8 cellular contexts compared by ENCODE assay signal in the genomic region with DNA sequence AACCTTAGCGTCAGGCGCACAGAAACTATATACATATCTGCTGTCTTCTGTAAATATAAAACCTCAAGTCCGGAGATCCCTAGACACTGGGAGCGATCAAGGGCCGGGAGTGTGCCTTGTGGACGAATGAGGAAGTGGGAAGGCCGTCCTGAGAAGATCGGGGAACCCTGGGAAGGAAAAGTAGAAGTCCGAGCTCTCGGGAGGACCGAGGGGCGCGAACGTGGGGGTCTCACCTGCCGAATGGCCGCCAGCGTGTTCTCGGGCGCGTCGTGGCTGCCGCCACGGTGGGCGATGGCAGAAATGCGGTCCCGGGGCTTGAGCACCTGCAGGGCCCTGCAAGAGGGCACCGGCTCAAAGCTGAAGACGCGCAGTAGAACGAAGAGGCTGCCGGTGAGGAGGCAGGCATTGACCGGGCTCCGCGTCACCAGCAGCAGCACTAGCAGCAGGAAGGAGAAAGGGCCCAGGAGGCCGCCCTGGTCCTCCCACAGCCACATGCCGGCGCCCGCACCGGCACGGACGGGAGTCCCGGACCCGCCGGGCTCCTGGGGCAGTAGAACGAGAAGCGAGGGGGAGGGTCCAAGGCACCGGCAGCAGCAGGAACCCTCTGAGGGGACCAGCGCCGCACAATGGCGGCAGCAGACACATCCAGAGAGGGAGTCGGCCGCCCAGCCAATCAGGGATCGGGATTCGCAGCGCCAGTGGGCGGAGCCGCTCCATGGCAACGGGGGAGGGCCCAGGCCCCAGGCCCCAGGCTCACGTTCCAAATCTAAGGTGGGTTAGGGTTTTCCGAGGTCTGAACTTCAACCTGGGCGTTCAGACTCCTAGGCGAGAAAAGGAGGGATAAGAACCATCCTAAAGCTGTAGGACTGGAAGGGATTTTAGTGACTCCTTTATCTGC. TPM values are rescaled to one million over a fixed set of nuclear protein-coding genes. Genes with fewer than 3 reads are reported as not detected.
DNase-seq lines count a peak whose midpoint lies in the region; ATAC-seq and TF ChIP-seq lines count a peak whose summit lies in the region.

Gene GDE1, minus strand, starts transcription at position 628 of the 898 bp plus-strand sequence. Its CDS starts 134 bp downstream, at position 494.

- H3K27me3 ChIP-seq in cardiac muscle cell (no peaks in the 10 kb centered on the region), trophoblast cell (ENCODE audit: insufficient read depth, low read length) (no peaks in the 10 kb centered on the region), transverse colon (no peaks in the 10 kb centered on the region)

- H3K9me3 Mint-ChIP-seq in activated naive CD8-positive, alpha-beta T cell treated with anti-CD3 and anti-CD28 coated beads, Interleukin-2, amount 50 U/mL, for 24 hours = no peaks in the 10 kb centered on the region

- TF ChIP-seq POLR2A in transverse colon (IDR thresholded peaks at IDR 0.05) = peak; percentile 94

- no peak for TF ChIP-seq EP300 in transverse colon (IDR thresholded peaks at IDR 0.05; ENCODE audit: low read depth)

- H3K18ac ChIP-seq in trophoblast cell (ENCODE audit: low read length) = peak within 1 kb of the TSS; percentile 87

- H3K9ac ChIP-seq in trophoblast cell (ENCODE audit: low read length) = peak within 1 kb of the TSS; percentile 70

- H4K8ac ChIP-seq in trophoblast cell (ENCODE audit: low read depth, low read length) = peak within 1 kb of the TSS; percentile 84

- H4K12ac ChIP-seq in trophoblast cell (ENCODE audit: low read depth, low read length) = peak within 1 kb of the TSS; percentile 80

- H3K4me3 ChIP-seq in cardiac muscle cell (peak within 1 kb of the TSS; percentile 59), trophoblast cell (ENCODE audit: low read depth, low read length) (peak within 1 kb of the TSS; percentile 87), transverse colon (peak within 1 kb of the TSS; percentile 70 to 95 (median 85))

- H3K4me3 Mint-ChIP-seq in activated naive CD8-positive, alpha-beta T cell treated with anti-CD3 and anti-CD28 coated beads, Interleukin-2, amount 50 U/mL, for 24 hours = peak within 1 kb of the TSS; percentile 93

- TF ChIP-seq CTCF in GM12873 (IDR thresholded peaks at IDR 0.05; ENCODE audit: insufficient read depth, low read depth, low read length, missing control alignments) = peak; percentile 38
- peak; percentile 40 for TF ChIP-seq CTCF in cardiac muscle cell (IDR thresholded peaks at IDR 0.05; ENCODE audit: low read depth, low read length)
- TF ChIP-seq CTCF in transverse colon (IDR thresholded peaks at IDR 0.05) = peak in 4 of 5 experiments; percentile 13 to 41 (median 28)

- intact Hi-C loops in transverse colon (cut with DNase I; ENCODE audit: low total_unique reads) = loop anchor here (5.0 kb wide), 1 partner anchor 36 kb away; the partner anchor contains the start of gene VPS35L

- H3K79me2 ChIP-seq in trophoblast cell (ENCODE audit: control insufficient read depth, insufficient read depth, low read length, poor library complexity) = peaks cover 7% of the 10 kb centered on the region

- H3K4me1 ChIP-seq in cardiac muscle cell (ENCODE audit: low read depth) = peaks cover 11% of the 10 kb centered on the region
- H3K4me1 ChIP-seq in trophoblast cell (ENCODE audit: control insufficient read depth in 1 of 2, insufficient read depth in 2 of 2, low read length in 2 of 2) = peaks cover 0 to 2% of the 10 kb centered on the region in 2 experiments
- H3K4me1 ChIP-seq in transverse colon = peaks cover 14 to 71% (median 42%) of the 10 kb centered on the region in 4 donors

- H3K9me3 ChIP-seq in cardiac muscle cell (ENCODE audit: low read depth) (no peaks in the 10 kb centered on the region), trophoblast cell (ENCODE audit: insufficient read depth, low read depth, low read length) (peaks cover 2% of the 10 kb centered on the region), transverse colon (no peaks in the 10 kb centered on the region)

- H2BK12ac ChIP-seq in trophoblast cell (ENCODE audit: low read length) = no peak within 1 kb of the TSS

- peaks cover 63% of the 10 kb centered on the region for H3K4me1 Mint-ChIP-seq in activated naive CD8-positive, alpha-beta T cell treated with anti-CD3 and anti-CD28 coated beads, Interleukin-2, amount 50 U/mL, for 24 hours

- peak within 1 kb of the TSS; percentile 87 for H3K27ac Mint-ChIP-seq in activated naive CD8-positive, alpha-beta T cell treated with anti-CD3 and anti-CD28 coated beads, Interleukin-2, amount 50 U/mL, for 24 hours

- H2BK120ac ChIP-seq in trophoblast cell (ENCODE audit: insufficient read depth, low read length, poor library complexity) = peak within 1 kb of the TSS; percentile 70

- peak within 1 kb of the TSS; percentile 90 for H3K4me2 ChIP-seq in trophoblast cell (ENCODE audit: low read length)

- no peak within 1 kb of the TSS for H2AK5ac ChIP-seq in trophoblast cell (ENCODE audit: low read length)

- no CpG with 5 or more reads among the region's 62 CpGs for WGBS in trophoblast cell (ENCODE audit: extremely low coverage, insufficient coverage, insufficient read length)
- 0 to 1% methylated on average over 3 to 59 of the region's 62 CpGs for WGBS in transverse colon (ENCODE audit: low coverage in 1 of 2), 2 donors

- peak within 1 kb of the TSS; percentile 87 for H2BK5ac ChIP-seq in trophoblast cell (ENCODE audit: low read depth, low read length, poor library complexity)

- DNase-seq in NCI-H1105 treated with DMSO at 0.1 percent for 48 hours (lab: John Stamatoyannopoulos, UW) (peak; percentile 81), SW 1271 (lab: John Stamatoyannopoulos, UW) (peak; percentile 52 to 77), cardiac muscle cell (ENCODE audit: low read depth in 1 of 2, low spot score in 1 of 2) (peak; percentile 89 to 97), trophoblast cell (peak; percentile 93 to 94), transverse colon (peak; percentile 97)
- DNase-seq in activated naive CD8-positive, alpha-beta T cell treated with anti-CD3 and anti-CD28 coated beads, Interleukin-2, amount 50 U/mL, for 24 hours = peak; percentile 95

- no peak within 1 kb of the TSS for H3K23ac ChIP-seq in trophoblast cell (ENCODE audit: low read length)

- H2AFZ ChIP-seq in trophoblast cell (ENCODE audit: insufficient read depth, low read length, poor library complexity) = peak within 1 kb of the TSS; percentile 92

- H4K91ac ChIP-seq in trophoblast cell (ENCODE audit: low read depth, low read length) = peak within 1 kb of the TSS; percentile 89

- H3K79me1 ChIP-seq in trophoblast cell (ENCODE audit: low read length) = peaks cover 7% of the 10 kb centered on the region

- peak within 1 kb of the TSS; percentile 64 for H3K14ac ChIP-seq in trophoblast cell (ENCODE audit: low read length)

- peak within 1 kb of the TSS; percentile 71 for H3K27ac ChIP-seq in cardiac muscle cell
- peak within 1 kb of the TSS; percentile 54 for H3K27ac ChIP-seq in trophoblast cell (ENCODE audit: low read depth, low read length)
- peak within 1 kb of the TSS; percentile 96 to 99 (median 98) for H3K27ac ChIP-seq in transverse colon

- H3K36me3 Mint-ChIP-seq in activated naive CD8-positive, alpha-beta T cell treated with anti-CD3 and anti-CD28 coated beads, Interleukin-2, amount 50 U/mL, for 24 hours (ENCODE audit: low read depth) = peaks cover 12% of the 10 kb centered on the region

- no peaks in the 10 kb centered on the region for H3K27me3 Mint-ChIP-seq in activated naive CD8-positive, alpha-beta T cell treated with anti-CD3 and anti-CD28 coated beads, Interleukin-2, amount 50 U/mL, for 24 hours

- ATAC-seq in HG02678 (IDR thresholded peaks at IDR 0.05; ENCODE audit: unreplicated experiment) = peak; percentile 79
- peak; percentile 87 for ATAC-seq in activated naive CD8-positive, alpha-beta T cell treated with anti-CD3 and anti-CD28 coated beads, Interleukin-2, amount 50 U/mL, for 24 hours

- peak within 1 kb of the TSS; percentile 49 for H3K4ac ChIP-seq in trophoblast cell (ENCODE audit: low read depth, low read length)

- peaks cover 6% of the 10 kb centered on the region for H3K36me3 ChIP-seq in cardiac muscle cell
- H3K36me3 ChIP-seq in trophoblast cell (ENCODE audit: control insufficient read depth in 1 of 2, insufficient read depth in 2 of 2, low read length in 2 of 2) = peaks cover 0 to 5% of the 10 kb centered on the region in 2 experiments
- H3K36me3 ChIP-seq in transverse colon = no peaks in the 10 kb centered on the region

- in situ Hi-C loops in transverse colon (cut with MboI; ENCODE audit: low pct_ligation_motif_present in 1 of 4, low pct_unique_long_range_greater_than_20kb in 1 of 4, low sequenced_read_pairs in 3 of 4) = loop anchor here in 2 of 4 donors (25.0 kb wide), 1 partner anchor 434 kb away; no protein-coding TSS in a partner anchor

RNA-seq across cellular contexts. Expression of gene GDE1, which starts in this region (rescaled TPM):
- total RNA-seq in cardiac muscle cell = 52.7 and 82.3 TPM in 2 replicates
- 67.5 and 84.6 TPM in 2 replicates for polyA plus RNA-seq in cardiac muscle cell
- 55.3 and 55.7 TPM in 2 replicates for polyA plus RNA-seq in trophoblast cell (2013)
- total RNA-seq in transverse colon = 100 to 1,000 TPM in 2 of 4 donors, 10 to 100 TPM in 2; 47.5 to 120 (median 96.8) TPM

Comparison
In these comparisons a context has a peak if more than half of its experiments do, and no peak if none do; other contexts are left out.
1. Peak in every context shown above with its lines: DNase-seq, ATAC-seq, H3K4me3 ChIP-seq and H3K27ac ChIP-seq.